ENCODE assay signal across 27 cellular contexts in the genomic region with DNA sequence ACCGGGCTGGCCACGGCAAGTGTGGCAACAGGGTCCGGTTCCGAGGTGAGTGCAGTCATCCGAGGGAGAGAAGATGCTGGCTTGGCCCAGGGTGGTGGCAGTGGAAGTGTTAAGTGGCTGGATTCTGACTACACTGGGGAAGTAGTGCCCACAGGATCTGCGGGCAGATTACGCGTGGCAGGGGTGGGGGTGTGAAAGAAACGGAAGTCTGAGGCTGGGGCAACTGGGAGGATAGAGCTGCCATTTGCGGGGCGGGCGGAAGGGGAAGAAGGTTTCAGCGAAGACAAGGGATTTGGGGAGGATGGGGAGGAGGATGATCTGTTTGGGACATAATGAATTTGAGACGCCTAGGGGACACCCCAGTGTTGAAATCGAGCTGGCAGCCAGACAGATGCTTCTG. TPM values are rescaled to one million over a fixed set of nuclear protein-coding genes. Genes with fewer than 3 reads are reported as not detected.
"Had no signal": no experiment of that assay in that cellular context is flagged by ENCODE, and none has a peak within 500 bp of the region (broad histone marks: within the 10 kb centered on the region; RNA-seq: fewer than 3 reads in every experiment).

No MANE protein-coding gene starts in this region.

- DNase-seq: activated B cell treated with CpG ODN at 0.5 μM for 24 hours; activated CD4-positive, alpha-beta T cell treated with anti-CD3 and anti-CD28 coated beads for 36 hours; activated CD4-positive, alpha-beta T cell treated with anti-CD3 and anti-CD28 coated beads, Interleukin-2, amount 50 U/mL, for 48 hours; activated naive CD4-positive, alpha-beta T cell treated with Interleukin-2 at 50 U/mL for 16 hours; activated naive CD8-positive, alpha-beta T cell treated with anti-CD3 and anti-CD28 coated beads for 36 hours; activated T-cell treated with anti-CD3 and anti-CD28 coated beads, Interleukin-2, amount 50 U/mL, for 48 hours; dorsolateral prefrontal cortex; effector memory CD8-positive, alpha-beta T cell; head of caudate nucleus; kidney; occipital lobe; right lobe of liver; small intestine; stimulated activated CD4-positive, alpha-beta T cell treated with anti-CD3 and anti-CD28 coated beads, Interleukin-2, amount 100 ng/mL, for 24 hours; stimulated activated naive CD8-positive, alpha-beta T cell treated with anti-CD3 and anti-CD28 coated beads, Interleukin-15, amount 100 ng/mL, for 72 hours; T-helper 9 cell; tibial artery had no signal

- H3K27ac ChIP-seq: dorsolateral prefrontal cortex, right lobe of liver, tibial artery had no signal

- H3K4me3 ChIP-seq: dorsolateral prefrontal cortex, right lobe of liver, tibial artery had no signal

- H3K36me3 ChIP-seq: right lobe of liver, tibial artery had no signal

- H3K27me3 ChIP-seq: right lobe of liver, tibial artery had no signal

- ATAC-seq: activated CD4-positive, alpha-beta T cell treated with anti-CD3 and anti-CD28 coated beads for 36 hours; effector memory CD8-positive, alpha-beta T cell; esophagus mucosa; left lobe of liver; right lobe of liver; stimulated activated effector memory CD8-positive, alpha-beta T cell treated with anti-CD3 and anti-CD28 coated beads, Interleukin-12 subunit alpha, Interleukin-12 subunit beta, amount 100 ng/mL, for 72 hours; stimulated activated naive CD8-positive, alpha-beta T cell treated with anti-CD3 and anti-CD28 coated beads, Interleukin-15, amount 100 ng/mL, for 72 hours had no signal

- H3K4me1 ChIP-seq: right lobe of liver, tibial artery had no signal

- H3K9me3 ChIP-seq: right lobe of liver, tibial artery had no signal

RNA-seq across cellular contexts. Expression of a gene that starts 5.3 kb away (rescaled TPM):
- total RNA-seq: activated B cell treated with CpG ODN at 0.5 μM for 24 hours; activated CD4-positive, alpha-beta T cell treated with anti-CD3 and anti-CD28 coated beads for 36 hours; activated naive CD8-positive, alpha-beta T cell treated with anti-CD3 and anti-CD28 coated beads for 36 hours; astrocyte; endothelial cell of umbilical vein; esophagus mucosa; frontal cortex; left lobe of liver; mononuclear cell; myocyte; right lobe of liver; T-helper 1 cell treated with Interleukin-12 subunit alpha and Interleukin-12 subunit beta and Interleukin-4 antibody, amounts not matched to agents 30 ng/mL and 1 ng/mL, for 36 hours; urinary bladder had no signal

RNA-seq across cellular contexts. Expression of a gene that starts 40.8 kb away (rescaled TPM):
- total RNA-seq: activated B cell treated with CpG ODN at 0.5 μM for 24 hours; activated naive CD8-positive, alpha-beta T cell treated with anti-CD3 and anti-CD28 coated beads for 36 hours; astrocyte; endothelial cell of umbilical vein; esophagus mucosa; left lobe of liver; right lobe of liver; T-helper 1 cell treated with Interleukin-12 subunit alpha and Interleukin-12 subunit beta and Interleukin-4 antibody, amounts not matched to agents 30 ng/mL and 1 ng/mL, for 36 hours had no signal
